ENCODE assay signal across 30 cellular contexts in genomic region chr1:7719468-7720104, GRCh38.
"Had no signal": no experiment of that assay in that cellular context is flagged by ENCODE, and none has a peak within 500 bp of the region (broad histone marks: within the 10 kb centered on the region; RNA-seq: fewer than 3 reads in every experiment).

No MANE protein-coding gene starts in this region.

- H3K4me1 ChIP-seq: breast epithelium, parathyroid adenoma, suprapubic skin, upper lobe of right lung had no signal

- H3K4me2 ChIP-seq: smooth muscle cell had no signal

- DNase-seq: activated B cell treated with CpG ODN at 0.5 μM for 24 hours; activated CD4-positive, alpha-beta T cell treated with anti-CD3 and anti-CD28 coated beads, Interleukin-2, amount 50 U/mL, for 1 hour; activated CD8-positive, alpha-beta T cell treated with anti-CD3 and anti-CD28 coated beads for 36 hours; activated gamma-delta T cell treated with Interleukin-2 at 50 U/mL for 16 hours; activated naive CD4-positive, alpha-beta T cell treated with anti-CD3 and anti-CD28 coated beads, Interleukin-2, amount 50 U/mL, for 16 hours; activated T-cell treated with anti-CD3 and anti-CD28 coated beads, Interleukin-2, amount 50 U/mL, for 4 hours; amygdala; effector CD4-positive, alpha-beta T cell; hypothalamus; immature natural killer cell; mesendoderm; nucleus accumbens; stimulated activated CD4-positive, alpha-beta T cell treated with anti-CD3 and anti-CD28 coated beads, Interleukin-2, amount 100 ng/mL, for 24 hours; stimulated activated naive B cell treated with anti-CD40 and anti-IgM and Interleukin-4, amounts not matched to agents 10 μg/mL and 1 μg/mL and 100 μg/mL, for 72 hours; stomach; T-helper 2 cell; tibial artery; upper lobe of right lung had no signal

- H3K9ac ChIP-seq: parathyroid adenoma had no signal

- H3K27ac ChIP-seq: breast epithelium, epithelial cell of prostate, parathyroid adenoma, stomach, suprapubic skin, tibial artery, upper lobe of right lung had no signal

- H3K4me1 Mint-ChIP-seq: activated B cell treated with CpG ODN at 0.5 μM for 24 hours; activated T-helper 17 cell treated with anti-CD3 and anti-CD28 coated beads, Interleukin-2, amount 50 U/mL, for 72 hours; central memory CD8-positive, alpha-beta T cell; immature natural killer cell; stimulated activated naive B cell treated with anti-CD40 and anti-IgM and Interleukin-4, amounts not matched to agents 10 μg/mL and 1 μg/mL and 100 μg/mL, for 72 hours had no signal

- H3K27me3 Mint-ChIP-seq: activated B cell treated with CpG ODN at 0.5 μM for 24 hours; activated T-helper 17 cell treated with anti-CD3 and anti-CD28 coated beads, Interleukin-2, amount 50 U/mL, for 72 hours had no signal

- H3K79me2 ChIP-seq: parathyroid adenoma had no signal

- H3K36me3 Mint-ChIP-seq: immature natural killer cell; stimulated activated naive B cell treated with anti-CD40 and anti-IgM and Interleukin-4, amounts not matched to agents 10 μg/mL and 1 μg/mL and 100 μg/mL, for 72 hours had no signal

- H2AFZ ChIP-seq: parathyroid adenoma had no signal

- H3K36me3 ChIP-seq: breast epithelium, stomach, suprapubic skin, tibial artery, upper lobe of right lung had no signal

- H3K27ac Mint-ChIP-seq: activated B cell treated with CpG ODN at 0.5 μM for 24 hours; activated CD8-positive, alpha-beta T cell treated with anti-CD3 and anti-CD28 coated beads for 36 hours; activated T-helper 17 cell treated with anti-CD3 and anti-CD28 coated beads, Interleukin-2, amount 50 U/mL, for 72 hours; dendritic cell treated with granulocyte-macrophage colony-stimulating factor and Interleukin-4, amounts not matched to agents 40 ng/mL and 50 ng/mL, for 4 days; immature natural killer cell; stimulated activated naive B cell treated with anti-CD40 and anti-IgM and Interleukin-4, amounts not matched to agents 10 μg/mL and 1 μg/mL and 100 μg/mL, for 72 hours had no signal

- H3K4me3 Mint-ChIP-seq: activated B cell treated with CpG ODN at 0.5 μM for 24 hours; activated CD8-positive, alpha-beta T cell treated with anti-CD3 and anti-CD28 coated beads for 36 hours; activated T-cell treated with anti-CD3 and anti-CD28 coated beads, Interleukin-2, amount 50 U/mL, for 4 hours; activated T-helper 17 cell treated with anti-CD3 and anti-CD28 coated beads, Interleukin-2, amount 50 U/mL, for 72 hours; central memory CD8-positive, alpha-beta T cell; dendritic cell treated with granulocyte-macrophage colony-stimulating factor and Interleukin-4, amounts not matched to agents 40 ng/mL and 50 ng/mL, for 4 days; immature natural killer cell; stimulated activated naive B cell treated with anti-CD40 and anti-IgM and Interleukin-4, amounts not matched to agents 10 μg/mL and 1 μg/mL and 100 μg/mL, for 72 hours had no signal

- H3K27me3 ChIP-seq: breast epithelium, suprapubic skin, tibial artery had no signal

- ATAC-seq: activated CD8-positive, alpha-beta T cell treated with anti-CD3 and anti-CD28 coated beads for 36 hours; activated T-cell treated with anti-CD3 and anti-CD28 coated beads, Interleukin-2, amount 50 U/mL, for 4 hours; activated T-helper 17 cell treated with anti-CD3 and anti-CD28 coated beads, Interleukin-2, amount 50 U/mL, for 72 hours; left lobe of liver; sciatic nerve; SK-N-SH treated with all-trans-retinoic acid at 6 μM for 48 hours; stimulated activated naive B cell treated with anti-CD40 and anti-IgM and Interleukin-4, amounts not matched to agents 10 μg/mL and 1 μg/mL and 100 μg/mL, for 72 hours; upper lobe of right lung had no signal

- H3K9me3 ChIP-seq: breast epithelium, stomach, suprapubic skin, tibial artery, upper lobe of right lung had no signal

- H3K4me3 ChIP-seq: breast epithelium, lung, smooth muscle cell, stomach, suprapubic skin, tibial artery, upper lobe of right lung had no signal

- H3K9me3 Mint-ChIP-seq: activated B cell treated with CpG ODN at 0.5 μM for 24 hours; activated CD8-positive, alpha-beta T cell treated with anti-CD3 and anti-CD28 coated beads for 36 hours; activated T-cell treated with anti-CD3 and anti-CD28 coated beads, Interleukin-2, amount 50 U/mL, for 4 hours; activated T-helper 17 cell treated with anti-CD3 and anti-CD28 coated beads, Interleukin-2, amount 50 U/mL, for 72 hours; central memory CD8-positive, alpha-beta T cell; dendritic cell treated with granulocyte-macrophage colony-stimulating factor and Interleukin-4, amounts not matched to agents 40 ng/mL and 50 ng/mL, for 4 days; immature natural killer cell; stimulated activated naive B cell treated with anti-CD40 and anti-IgM and Interleukin-4, amounts not matched to agents 10 μg/mL and 1 μg/mL and 100 μg/mL, for 72 hours had no signal
